Comparison of ENCODE assay signal across 26 cellular contexts in genomic region chr3:45009868-45010267, GRCh38. TPM values are rescaled to one million over a fixed set of nuclear protein-coding genes. Genes with fewer than 3 reads are reported as not detected.
DNase-seq lines count a peak whose midpoint lies in the region; ATAC-seq and TF ChIP-seq lines count a peak whose summit lies in the region.
"Had no signal": no experiment of that assay in that cellular context is flagged by ENCODE, and none has a peak within 500 bp of the region (broad histone marks: within the 10 kb centered on the region; RNA-seq: fewer than 3 reads in every experiment).

No MANE protein-coding gene starts in this region.

- H3K4me1 ChIP-seq in left ventricle myocardium inferior (peaks cover 69% of the 10 kb centered on the region), right cardiac atrium (ENCODE audit: control insufficient read depth, insufficient read depth, low read length) (peaks cover 22% of the 10 kb centered on the region), gastroesophageal sphincter (peaks cover 6 to 43% (median 26%) of the 10 kb centered on the region in 3 donors), gastrocnemius medialis (peaks cover 58 to 65% of the 10 kb centered on the region in 2 donors), aorta (ENCODE audit: control insufficient read depth in 1 of 2, insufficient read depth in 2 of 2, low read length in 2 of 2) (peaks cover 0 to 7% of the 10 kb centered on the region in 2 donors), right lobe of liver (peaks cover 0 to 6% (median 0%) of the 10 kb centered on the region in 4 donors)

- H3K27ac ChIP-seq in left ventricle myocardium inferior (replicated peaks), result peak overlapping the region; percentile 94
- H3K27ac ChIP-seq in right cardiac atrium (ENCODE audit: low read length), result no peak overlapping the region
- H3K27ac ChIP-seq in gastroesophageal sphincter, result peak overlapping the region in 3 of 4 donors; percentile 83 to 89 (median 88)
- H3K27ac ChIP-seq in gastrocnemius medialis, result peak overlapping the region; percentile 76 to 89 (median 83)
- peak overlapping the region; percentile 45 to 47 for H3K27ac ChIP-seq in aorta (ENCODE audit: low read depth in 1 of 2, low read length in 2 of 2)
- no peak overlapping the region for H3K27ac ChIP-seq in right lobe of liver
- H3K27ac ChIP-seq: BLaER1 had no signal

- H3K9me3 ChIP-seq in left ventricle myocardium inferior (replicated peaks) (peaks cover 4% of the 10 kb centered on the region), right cardiac atrium (ENCODE audit: control insufficient read depth, low read length) (no peaks in the 10 kb centered on the region), gastroesophageal sphincter (peaks cover 0 to 2% (median 0%) of the 10 kb centered on the region in 3 donors), gastrocnemius medialis (no peaks in the 10 kb centered on the region), aorta (ENCODE audit: control insufficient read depth, low read length) (no peaks in the 10 kb centered on the region), right lobe of liver (no peaks in the 10 kb centered on the region)

- WGBS in right cardiac atrium, result 100% methylated on average over 1 of the region's 1 CpG
- WGBS in gastroesophageal sphincter (ENCODE audit: low coverage in 1 of 2), 2 donors, result 86 to 100% methylated on average over 1 of the region's 1 CpG
- 99 to 100% methylated on average over 1 of the region's 1 CpG for WGBS in aorta, 2 donors
- 100% methylated on average over 1 of the region's 1 CpG for WGBS in right lobe of liver (ENCODE audit: insufficient coverage, low coverage, low lambda C conversion rate, missing lambda C conversion rate)

- H3K27me3 ChIP-seq in left ventricle myocardium inferior (ENCODE audit: low read depth) (no peaks in the 10 kb centered on the region), right cardiac atrium (ENCODE audit: control insufficient read depth, insufficient read depth) (no peaks in the 10 kb centered on the region), gastroesophageal sphincter (no peaks in the 10 kb centered on the region), gastrocnemius medialis (no peaks in the 10 kb centered on the region), aorta (ENCODE audit: control insufficient read depth in 1 of 2, insufficient read depth in 2 of 2, low read length in 1 of 2) (no peaks in the 10 kb centered on the region), right lobe of liver (no peaks in the 10 kb centered on the region)
- H3K27me3 ChIP-seq: BLaER1 had no signal

- TF ChIP-seq EP300 in gastroesophageal sphincter (IDR thresholded peaks at IDR 0.05), result no peak

- intact Hi-C loops in left ventricle myocardium inferior (cut with micrococcal nuclease) (no loop called here), right cardiac atrium (cut with DNase I) (no loop called here), gastrocnemius medialis (cut with DNase I; ENCODE audit: low total_unique reads) (no loop called here), aorta (cut with DNase I) (no loop called here), right lobe of liver (cut with DNase I) (no loop called here)

- no peak for TF ChIP-seq POLR2A in gastroesophageal sphincter (IDR thresholded peaks at IDR 0.05)
- TF ChIP-seq POLR2A in gastrocnemius medialis (IDR thresholded peaks at IDR 0.05), result no peak
- TF ChIP-seq POLR2A in right lobe of liver (IDR thresholded peaks at IDR 0.05), result no peak

- TF ChIP-seq CTCF in left ventricle myocardium inferior (IDR thresholded peaks at IDR 0.05; ENCODE audit: borderline replicate concordance), result no peak
- TF ChIP-seq CTCF in gastroesophageal sphincter (IDR thresholded peaks at IDR 0.05), result no peak
- no peak for TF ChIP-seq CTCF in gastrocnemius medialis (IDR thresholded peaks at IDR 0.05 in 4 of 5, conservative IDR thresholded peaks at IDR 0.05 in 1 of 5)
- TF ChIP-seq CTCF in right lobe of liver (IDR thresholded peaks at IDR 0.05), result no peak

- no peak overlapping the region for H3K4me3 ChIP-seq in left ventricle myocardium inferior
- no peak overlapping the region for H3K4me3 ChIP-seq in right cardiac atrium (ENCODE audit: low read length)
- H3K4me3 ChIP-seq in gastroesophageal sphincter, result no peak overlapping the region
- no peak overlapping the region for H3K4me3 ChIP-seq in gastrocnemius medialis
- no peak overlapping the region for H3K4me3 ChIP-seq in aorta (ENCODE audit: low read length in 2 of 2)
- H3K4me3 ChIP-seq in right lobe of liver, result no peak overlapping the region
- H3K4me3 ChIP-seq: BLaER1, lung had no signal

- ATAC-seq in right cardiac atrium (no peak), gastroesophageal sphincter (no peak), gastrocnemius medialis (no peak), aorta (ENCODE audit: low FRiP score) (no peak), HG03135 (IDR thresholded peaks at IDR 0.05; ENCODE audit: unreplicated experiment) (no peak), GM19455 (IDR thresholded peaks at IDR 0.05; ENCODE audit: unreplicated experiment) (no peak), right lobe of liver (no peak)
- ATAC-seq: activated naive CD4-positive, alpha-beta T cell treated with anti-CD3 and anti-CD28 coated beads, Interleukin-2, amount 50 U/mL, for 72 hours; PC-3; stimulated activated naive CD8-positive, alpha-beta T cell treated with anti-CD3 and anti-CD28 coated beads, Interleukin-15, amount 100 ng/mL, for 72 hours had no signal

- DNase-seq in left ventricle myocardium inferior (no peak), right cardiac atrium (no peak), gastrocnemius medialis (no peak), aorta (no peak), right lobe of liver (no peak)
- DNase-seq: activated CD4-positive, alpha-beta T cell treated with anti-CD3 and anti-CD28 coated beads, Interleukin-2, amount 10 ng/mL, durations not matched to agents 7 days and 5 days; activated CD8-positive, alpha-beta memory T cell treated with anti-CD3 and anti-CD28 coated beads, Interleukin-2, amount 50 U/mL, for 4 hours; cortex of kidney; NCI-H1092; NCI-H1930; NCI-H524; PC-3; stimulated activated naive CD8-positive, alpha-beta T cell treated with anti-CD3 and anti-CD28 coated beads, Interleukin-15, amount 100 ng/mL, for 72 hours; T1000 had no signal

- in situ Hi-C loops in gastrocnemius medialis (cut with MboI; ENCODE audit: low sequenced_read_pairs in 4 of 4), result no loop called here

- H3K36me3 ChIP-seq in left ventricle myocardium inferior (peaks cover 27% of the 10 kb centered on the region), gastroesophageal sphincter (peaks cover 0 to 53% of the 10 kb centered on the region in 2 donors), gastrocnemius medialis (peaks cover 0 to 15% of the 10 kb centered on the region in 2 donors), aorta (ENCODE audit: control insufficient read depth in 1 of 2, insufficient read depth in 2 of 2, low read length in 1 of 2) (no peaks in the 10 kb centered on the region), right lobe of liver (peaks cover 0 to 17% (median 0%) of the 10 kb centered on the region in 4 donors)

RNA-seq across cellular contexts. Expression of gene CLEC3B, which starts 16.2 kb away (rescaled TPM):
- 80.8 TPM for total RNA-seq in left ventricle myocardium inferior
- 100 to 1,000 TPM; 133 to 170 (median 160) TPM for total RNA-seq in right cardiac atrium
- polyA plus RNA-seq in right cardiac atrium, result 451 TPM
- total RNA-seq in gastroesophageal sphincter, result 100 to 1,000 TPM in 1 of 4 donors, 10 to 100 TPM in 3; 20.4 to 127 (median 77.6) TPM
- 10 to 100 TPM; 14.5 to 23.4 (median 20.7) TPM for total RNA-seq in gastrocnemius medialis
- total RNA-seq in aorta, result 100 to 1,000 TPM in 1 of 2 donors, 10 to 100 TPM in 1; 96.9 to 109 TPM
- 100 to 1,000 TPM in 1 of 2 donors, 10 to 100 TPM in 1; 69.1 to 177 TPM for polyA plus RNA-seq in aorta
- 10 to 100 TPM; 14.4 to 22.1 (median 19.6) TPM for total RNA-seq in right lobe of liver
- total RNA-seq: activated naive CD4-positive, alpha-beta T cell treated with anti-CD3 and anti-CD28 coated beads, Interleukin-2, amount 50 U/mL, for 72 hours; activated T-helper 2 cell treated with anti-CD3 and anti-CD28 coated beads, Interferon-gamma antibody, Interleukin-2, Interleukin-4, amounts not matched to agents 10 μg/mL and 5 μg/mL and 100 μg/mL, durations not matched to agents 14 hours and 24 hours and 36 hours; G401; glomerular endothelial cell; H1; progenitor cell of endocrine pancreas had no signal
- polyA plus RNA-seq: keratinocyte had no signal

RNA-seq across cellular contexts. Expression of gene EXOSC7, which starts 33.8 kb away (rescaled TPM):
- total RNA-seq in left ventricle myocardium inferior (27.2 TPM), right cardiac atrium (10 to 100 TPM; 22.7 to 37.5 (median 27.8) TPM), gastroesophageal sphincter (10 to 100 TPM; 40.6 to 52.8 (median 46.0) TPM), gastrocnemius medialis (10 to 100 TPM; 57.4 to 80.3 (median 60.9) TPM), aorta (10 to 100 TPM; 30.7 to 31.2 TPM), right lobe of liver (10 to 100 TPM; 15.1 to 25.7 (median 15.9) TPM)
- polyA plus RNA-seq in right cardiac atrium (30.0 TPM), aorta (10 to 100 TPM; 15.8 to 28.9 TPM)

RNA-seq across cellular contexts. Expression of gene ZDHHC3, which starts 33.9 kb away (rescaled TPM):
- total RNA-seq in left ventricle myocardium inferior, result 40.2 TPM
- 10 to 100 TPM; 39.0 to 57.6 (median 40.8) TPM for total RNA-seq in right cardiac atrium
- 23.9 TPM for polyA plus RNA-seq in right cardiac atrium
- total RNA-seq in gastroesophageal sphincter, result 10 to 100 TPM; 66.6 to 91.2 (median 78.5) TPM
- 10 to 100 TPM; 66.2 to 90.5 (median 74.5) TPM for total RNA-seq in gastrocnemius medialis
- 10 to 100 TPM; 60.5 to 62.2 TPM for total RNA-seq in aorta
- 10 to 100 TPM; 44.8 to 49.5 TPM for polyA plus RNA-seq in aorta
- 10 to 100 TPM; 27.5 to 36.7 (median 32.0) TPM for total RNA-seq in right lobe of liver

Comparison
In these comparisons a context has a peak if more than half of its experiments do, and no peak if none do; other contexts are left out.
1. H3K27ac ChIP-seq: peak in left ventricle myocardium inferior (single experiment), gastroesophageal sphincter (3 of 4), gastrocnemius medialis (4 of 4) and aorta (2 of 2); none in right cardiac atrium (single experiment) and right lobe of liver (0 of 3).